ENCODE assay signal across 19 cellular contexts in genomic region chr21:20253261-20253660, GRCh38.
DNase-seq lines count a peak whose midpoint lies in the region; ATAC-seq and TF ChIP-seq lines count a peak whose summit lies in the region.
"Had no signal": no experiment of that assay in that cellular context is flagged by ENCODE, and none has a peak within 500 bp of the region (broad histone marks: within the 10 kb centered on the region; RNA-seq: fewer than 3 reads in every experiment).

No MANE protein-coding gene starts in this region.

- no peaks in the 10 kb centered on the region for H3K36me3 Mint-ChIP-seq in GM23338 (ENCODE audit: low read depth)
- H3K36me3 Mint-ChIP-seq: CD4-positive, alpha-beta memory T cell had no signal

- H3K27ac Mint-ChIP-seq in GM23338: no peak overlapping the region
- H3K27ac Mint-ChIP-seq: CD4-positive, alpha-beta memory T cell; HFFc6 had no signal

- ATAC-seq in GM23338 (no peak), GM21447 (IDR thresholded peaks at IDR 0.05; ENCODE audit: unreplicated experiment) (no peak)
- ATAC-seq: A549 had no signal

- DNase-seq in GM23338 (ENCODE audit: low spot score) (no peak), globus pallidus (ENCODE audit: low spot score) (peak; percentile 69), pons (ENCODE audit: low spot score) (peak; percentile 48), DMS 273 treated with DMSO at 0.1 percent for 48 hours (lab: John Stamatoyannopoulos, UW) (no peak), NCI-H1105 treated with DMSO at 0.1 percent for 48 hours (lab: John Stamatoyannopoulos, UW) (no peak), NCI-H345 treated with DMSO at 0.1 percent for 48 hours (lab: John Stamatoyannopoulos, UW; ENCODE audit: unreplicated experiment) (no peak)
- DNase-seq: 8988T; ACHN; AML-193; Calu3; CD4-positive, alpha-beta memory T cell; COR-L47; DMS153; DND-41; GM23248; HFFc6 had no signal

- no peaks in the 10 kb centered on the region for H3K9me3 Mint-ChIP-seq in GM23338

- no peak overlapping the region for H3K27ac ChIP-seq in GM23338 (ENCODE audit: low read depth)
- H3K27ac ChIP-seq: A549, GM23248 had no signal

- no peaks in the 10 kb centered on the region for H4K20me1 ChIP-seq in GM23338 (replicated peaks; ENCODE audit: insufficient read depth)

- no peaks in the 10 kb centered on the region for H3K27me3 ChIP-seq in GM23338 (ENCODE audit: insufficient read depth)

- H3K27me3 Mint-ChIP-seq in GM23338 (ENCODE audit: insufficient read depth, low read depth, poor library complexity): no peaks in the 10 kb centered on the region
- H3K27me3 Mint-ChIP-seq: CD4-positive, alpha-beta memory T cell had no signal

- 0 out of 2 replicates have a peak, but pooled peaks cover 3% of the 10 kb centered on the region for H3K4me1 ChIP-seq in GM23338 (ENCODE audit: insufficient read depth)
- H3K4me1 ChIP-seq: A549, HAP-1 had no signal

- peaks cover 6% of the 10 kb centered on the region; the same call in 2 of the 3 replicates for H3K4me1 Mint-ChIP-seq in GM23338
- H3K4me1 Mint-ChIP-seq: CD4-positive, alpha-beta memory T cell had no signal

- no peaks in the 10 kb centered on the region for H3K9me2 ChIP-seq in GM23338 (ENCODE audit: insufficient read depth)

- H3K4me3 ChIP-seq in GM23338: no peak overlapping the region
- H3K4me3 ChIP-seq: A549, GM23248, HAP-1 had no signal

- peak overlapping the region; percentile 69 for H2AFZ ChIP-seq in GM23338
- H2AFZ ChIP-seq: GM23248 had no signal

- H3K4me2 ChIP-seq in GM23338: no peak overlapping the region
- H3K4me2 ChIP-seq: A549 had no signal

- H3K4me3 Mint-ChIP-seq in GM23338: no peak overlapping the region
- H3K4me3 Mint-ChIP-seq: CD4-positive, alpha-beta memory T cell; HFFc6 had no signal

- no peaks in the 10 kb centered on the region for H3K79me2 ChIP-seq in GM23338 (replicated peaks; ENCODE audit: insufficient read depth)

- H3F3A ChIP-seq in GM23338 (replicated peaks; ENCODE audit: low read depth): no peaks in the 10 kb centered on the region

- no peak for TF ChIP-seq CTCF in GM23338 (conservative IDR thresholded peaks at IDR 0.05; ENCODE audit: low read depth in 2 of 2)

- no peaks in the 10 kb centered on the region for H3K36me3 ChIP-seq in GM23338 (ENCODE audit: insufficient read depth)
- H3K36me3 ChIP-seq: HAP-1 had no signal

TF ChIP-seq in GM23338, 12 proteins besides CTCF, POLR2A, EP300 and RAD21:
- TF ChIP-seq POLR2AphosphoS5 (IDR thresholded peaks at IDR 0.05; ENCODE audit: low read depth) (no peak), NANOG (IDR thresholded peaks at IDR 0.05; ENCODE audit: borderline replicate concordance) (no peak), CREB1 (CRISPR knock-in tag; IDR thresholded peaks at IDR 0.05; ENCODE audit: low read depth) (no peak)

Comparison
In these comparisons a context has a peak if more than half of its experiments do, and no peak if none do; other contexts are left out.
1. DNase-seq: peak in globus pallidus (single experiment) and pons (single experiment); none in GM23338 (single experiment), DMS 273 treated with DMSO at 0.1 percent for 48 hours (single experiment), NCI-H1105 treated with DMSO at 0.1 percent for 48 hours (single experiment) and NCI-H345 treated with DMSO at 0.1 percent for 48 hours (single experiment).